Comparison of ENCODE assay signal across 7 cellular contexts in the genomic region with DNA sequence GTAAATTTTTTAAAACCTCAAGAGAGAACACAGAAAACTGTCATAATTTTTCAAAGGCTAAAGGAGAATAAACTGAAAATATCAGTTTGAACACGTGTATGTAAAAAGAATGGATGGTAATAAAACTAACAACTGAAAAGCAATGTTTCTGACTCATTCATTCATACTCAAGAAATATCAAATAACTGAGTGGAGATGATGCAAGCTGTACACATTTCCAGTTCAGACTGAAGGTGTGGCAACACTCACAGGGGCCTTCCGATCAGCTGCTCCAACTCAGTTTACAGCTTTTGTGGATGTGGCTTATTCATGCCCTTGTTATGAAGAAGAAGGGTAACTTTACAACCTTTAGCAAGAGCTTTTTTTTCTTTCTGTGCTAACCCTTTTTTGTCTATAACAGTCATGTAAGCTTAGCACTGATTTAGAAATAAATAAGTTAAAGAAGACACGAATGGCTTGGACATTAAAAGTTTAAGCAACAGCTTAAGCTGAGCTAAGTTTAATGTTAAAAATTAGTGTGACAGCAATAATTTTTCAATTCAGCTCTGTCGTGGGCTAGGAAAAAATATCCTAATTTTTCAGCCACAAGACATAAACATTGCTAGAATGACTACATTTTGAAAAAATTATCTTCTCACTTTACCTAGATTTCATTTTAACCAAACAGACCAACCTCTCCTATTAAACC.
DNase-seq lines count a peak whose midpoint lies in the region; ATAC-seq and TF ChIP-seq lines count a peak whose summit lies in the region.

No MANE protein-coding gene starts in this region.

- no peaks in the 10 kb centered on the region for H4K20me1 ChIP-seq in neural cell (ENCODE audit: insufficient read depth)

- H3F3A ChIP-seq in neural cell (ENCODE audit: insufficient read depth, low read length, poor library complexity, severe bottlenecking): no peaks in the 10 kb centered on the region

- H3K4me2 ChIP-seq in neural cell (ENCODE audit: low read length): peak overlapping the region; percentile 60

- H3K79me2 ChIP-seq in neural cell (replicated peaks; ENCODE audit: insufficient read depth, low read length): peaks cover 42% of the 10 kb centered on the region

- peaks cover 25% of the 10 kb centered on the region for H3K4me1 ChIP-seq in SJCRH30

- no peak for TF ChIP-seq CTCF in brain microvascular endothelial cell (IDR thresholded peaks at IDR 0.05; ENCODE audit: low read depth, low read length, missing control alignments)
- no peak for TF ChIP-seq CTCF in neural cell (IDR thresholded peaks at IDR 0.05; ENCODE audit: poor library complexity, severe bottlenecking)
- no peak for TF ChIP-seq CTCF in progenitor cell of endocrine pancreas (IDR thresholded peaks at IDR 0.05; ENCODE audit: unreplicated experiment)

- H3K27me3 Mint-ChIP-seq in progenitor cell of endocrine pancreas: peaks cover 21% of the 10 kb centered on the region

- DNase-seq in HS-5 (ENCODE audit: low read depth): peak; percentile 90
- DNase-seq in SJCRH30: peak; percentile 48 to 76
- peak; percentile 91 for DNase-seq in brain microvascular endothelial cell
- DNase-seq in progenitor cell of endocrine pancreas (ENCODE audit: low spot score, unreplicated experiment): no peak
- DNase-seq in NCI-H748 (lab: John Stamatoyannopoulos, UW; ENCODE audit: unreplicated experiment): no peak

- H3K4me3 ChIP-seq in SJCRH30: peak overlapping the region; percentile 76
- peak overlapping the region; percentile 88 for H3K4me3 ChIP-seq in brain microvascular endothelial cell (ENCODE audit: low read depth, low read length)
- peak overlapping the region; percentile 89 for H3K4me3 ChIP-seq in neural cell (ENCODE audit: low read length)

- H3K27ac ChIP-seq in SJCRH30 (peak overlapping the region; percentile 46), brain microvascular endothelial cell (peak overlapping the region; percentile 93), neural cell (ENCODE audit: low read length) (no peak overlapping the region)

- H3K27me3 ChIP-seq in SJCRH30 (no peaks in the 10 kb centered on the region), brain microvascular endothelial cell (replicated peaks) (no peaks in the 10 kb centered on the region), neural cell (ENCODE audit: insufficient read depth, low read depth, low read length) (peaks cover 22% of the 10 kb centered on the region)

- TF ChIP-seq RAD21 in neural cell (conservative IDR thresholded peaks at IDR 0.05): no peak

- no peak overlapping the region for H2AFZ ChIP-seq in neural cell (ENCODE audit: low read depth, low read length)

- H3K36me3 Mint-ChIP-seq in progenitor cell of endocrine pancreas (ENCODE audit: insufficient read depth): no peaks in the 10 kb centered on the region

- H3K9me3 ChIP-seq in SJCRH30 (replicated peaks) (no peaks in the 10 kb centered on the region), neural cell (ENCODE audit: low read length) (no peaks in the 10 kb centered on the region)

- peak overlapping the region; percentile 29 for H3K9ac ChIP-seq in neural cell (ENCODE audit: low read length)

- H3K36me3 ChIP-seq in SJCRH30 (peaks cover 2% of the 10 kb centered on the region; the same call in 1 of the 2 replicates), brain microvascular endothelial cell (replicated peaks) (no peaks in the 10 kb centered on the region), neural cell (ENCODE audit: insufficient read depth, low read length) (no peaks in the 10 kb centered on the region)

- in situ Hi-C loops in brain microvascular endothelial cell (cut with HindIII; ENCODE audit: low pct_ligation_motif_present, low sequenced_read_pairs): no loop called here

- TF ChIP-seq EP300 in neural cell (conservative IDR thresholded peaks at IDR 0.05; ENCODE audit: poor library complexity, severe bottlenecking): no peak

- H3K9me3 Mint-ChIP-seq in progenitor cell of endocrine pancreas (ENCODE audit: low read depth): no peaks in the 10 kb centered on the region

- H3K9me2 ChIP-seq in neural cell (ENCODE audit: insufficient read depth, low read length): no peaks in the 10 kb centered on the region

- H3K4me1 Mint-ChIP-seq in progenitor cell of endocrine pancreas (ENCODE audit: low read depth): peaks cover 13% of the 10 kb centered on the region

- H3K27ac Mint-ChIP-seq in progenitor cell of endocrine pancreas: no peak overlapping the region

- no peak for ATAC-seq in GM18511 (IDR thresholded peaks at IDR 0.05; ENCODE audit: unreplicated experiment)

- no peak overlapping the region for H3K4me3 Mint-ChIP-seq in progenitor cell of endocrine pancreas (ENCODE audit: low read depth)

TF ChIP-seq in neural cell, 6 proteins besides CTCF, POLR2A, EP300 and RAD21:
- TF ChIP-seq TAF1 (IDR thresholded peaks at IDR 0.05; ENCODE audit: low read depth) (no peak), POLR2AphosphoS5 (IDR thresholded peaks at IDR 0.05) (peak; percentile 12)

Comparison
In these comparisons a context has a peak if more than half of its experiments do, and no peak if none do; other contexts are left out.
1. DNase-seq: peak in HS-5 (single experiment), SJCRH30 (2 of 2) and brain microvascular endothelial cell (single experiment); none in progenitor cell of endocrine pancreas (single experiment) and NCI-H748 (single experiment).
2. Peak in every context shown above with its lines, with median percentiles within 50 percentile points of each other: H3K4me3 ChIP-seq.